Comparison of ENCODE assay signal across 1 cellular context in genomic region chr1:62725981-62726588, GRCh38.
TF ChIP-seq lines count a peak whose summit lies in the region.

No MANE protein-coding gene starts in this region.

TF ChIP-seq in IMR-90, 13 proteins besides CTCF, POLR2A, EP300 and RAD21:
- TF ChIP-seq FOS (IDR thresholded peaks at IDR 0.05; ENCODE audit: low read depth, low read length) (no peak), MAFK (IDR thresholded peaks at IDR 0.05; ENCODE audit: low read depth, low read length) (no peak), RCOR1 (IDR thresholded peaks at IDR 0.05; ENCODE audit: insufficient replicate concordance, low read length) (no peak), NFE2L2 (IDR thresholded peaks at IDR 0.05; ENCODE audit: low read depth, low read length) (no peak), BHLHE40 (IDR thresholded peaks at IDR 0.05; ENCODE audit: low read depth, low read length) (no peak), SMC3 (IDR thresholded peaks at IDR 0.05; ENCODE audit: low read depth, low read length) (no peak), CHD1 (IDR thresholded peaks at IDR 0.05; ENCODE audit: low read depth, low read length) (no peak), MXI1 (IDR thresholded peaks at IDR 0.05; ENCODE audit: borderline replicate concordance, low read depth, low read length) (no peak), CEBPB (IDR thresholded peaks at IDR 0.05; ENCODE audit: low read depth, low read length) (no peak), MAZ (IDR thresholded peaks at IDR 0.05; ENCODE audit: borderline replicate concordance, low read depth, low read length) (no peak), RFX5 (IDR thresholded peaks at IDR 0.05; ENCODE audit: low read depth, low read length) (no peak)
- TF ChIP-seq, protein P1, sequence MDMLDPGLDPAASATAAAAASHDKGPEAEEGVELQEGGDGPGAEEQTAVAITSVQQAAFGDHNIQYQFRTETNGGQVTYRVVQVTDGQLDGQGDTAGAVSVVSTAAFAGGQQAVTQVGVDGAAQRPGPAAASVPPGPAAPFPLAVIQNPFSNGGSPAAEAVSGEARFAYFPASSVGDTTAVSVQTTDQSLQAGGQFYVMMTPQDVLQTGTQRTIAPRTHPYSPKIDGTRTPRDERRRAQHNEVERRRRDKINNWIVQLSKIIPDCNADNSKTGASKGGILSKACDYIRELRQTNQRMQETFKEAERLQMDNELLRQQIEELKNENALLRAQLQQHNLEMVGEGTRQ (IDR thresholded peaks at IDR 0.05; ENCODE audit: low read depth, low read length) = no peak
- TF ChIP-seq, protein P2, sequence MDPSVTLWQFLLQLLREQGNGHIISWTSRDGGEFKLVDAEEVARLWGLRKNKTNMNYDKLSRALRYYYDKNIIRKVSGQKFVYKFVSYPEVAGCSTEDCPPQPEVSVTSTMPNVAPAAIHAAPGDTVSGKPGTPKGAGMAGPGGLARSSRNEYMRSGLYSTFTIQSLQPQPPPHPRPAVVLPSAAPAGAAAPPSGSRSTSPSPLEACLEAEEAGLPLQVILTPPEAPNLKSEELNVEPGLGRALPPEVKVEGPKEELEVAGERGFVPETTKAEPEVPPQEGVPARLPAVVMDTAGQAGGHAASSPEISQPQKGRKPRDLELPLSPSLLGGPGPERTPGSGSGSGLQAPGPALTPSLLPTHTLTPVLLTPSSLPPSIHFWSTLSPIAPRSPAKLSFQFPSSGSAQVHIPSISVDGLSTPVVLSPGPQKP (IDR thresholded peaks at IDR 0.05; ENCODE audit: borderline replicate concordance, low read depth, low read length) = no peak
